9 cellular contexts compared by ENCODE assay signal in genomic region chr6:151681426-151682059, GRCh38.
DNase-seq lines count a peak whose midpoint lies in the region; ATAC-seq lines count a peak whose summit lies in the region.
"Had no signal": no experiment of that assay in that cellular context is flagged by ENCODE, and none has a peak within 500 bp of the region (broad histone marks: within the 10 kb centered on the region; RNA-seq: fewer than 3 reads in every experiment).

No MANE protein-coding gene starts in this region.

- intact Hi-C loops in Right ventricle myocardium superior (cut with DNase I), result no loop called here

- DNase-seq in COLO668 (lab: John Stamatoyannopoulos, UW; ENCODE audit: unreplicated experiment) (peak; percentile 29), MV-4-11 (lab: John Stamatoyannopoulos, UW) (peak; percentile 37), Right ventricle myocardium superior (peak; percentile 45), renal cortical epithelial cell (ENCODE audit: low read depth) (peak; percentile 69), T-helper 2 cell (no peak)
- no peak for DNase-seq in activated effector memory CD4-positive, alpha-beta T cell treated with Interleukin-2 at 50 U/mL for 16 hours
- DNase-seq: activated CD4-positive, alpha-beta T cell treated with anti-CD3 and anti-CD28 coated beads, Interleukin-2, amount 50 U/mL, for 48 hours had no signal

- ATAC-seq in Right ventricle myocardium superior (ENCODE audit: poor library complexity) (peak; percentile 69), GM18520 (IDR thresholded peaks at IDR 0.05; ENCODE audit: unreplicated experiment) (no peak), HG02623 (IDR thresholded peaks at IDR 0.05; ENCODE audit: unreplicated experiment) (no peak)

Comparison
In these comparisons a context has a peak if more than half of its experiments do, and no peak if none do; other contexts are left out.
1. DNase-seq: peak in COLO668 (single experiment), MV-4-11 (single experiment), Right ventricle myocardium superior (single experiment) and renal cortical epithelial cell (single experiment); none in activated effector memory CD4-positive, alpha-beta T cell treated with Interleukin-2 at 50 U/mL for 16 hours (single experiment) and T-helper 2 cell (0 of 5).